In genomic region chr4:102758241-102758871, GRCh38 we compare ENCODE assay signal across 19 cellular contexts. TPM values are rescaled to one million over a fixed set of nuclear protein-coding genes. Genes with fewer than 3 reads are reported as not detected.
DNase-seq lines count a peak whose midpoint lies in the region; ATAC-seq and TF ChIP-seq lines count a peak whose summit lies in the region.
"Had no signal": no experiment of that assay in that cellular context is flagged by ENCODE, and none has a peak within 500 bp of the region (broad histone marks: within the 10 kb centered on the region; RNA-seq: fewer than 3 reads in every experiment).

No MANE protein-coding gene starts in this region.

- intact Hi-C loops in CD4-positive, alpha-beta T cell (cut with DNase I, micrococcal nuclease): no loop called here
- intact Hi-C loops in PC-3 (cut with micrococcal nuclease): loop anchor here (5.0 kb wide), 1 partner anchor 116 kb away; no protein-coding TSS in a partner anchor

- H3K27ac ChIP-seq in CD4-positive, alpha-beta T cell (ENCODE audit: low read depth, low read length): no peak overlapping the region
- H3K27ac ChIP-seq in PC-3 (ENCODE audit: low read length): no peak overlapping the region
- peak overlapping the region; percentile 99 for H3K27ac ChIP-seq in neutrophil
- H3K27ac ChIP-seq: BLaER1 had no signal

- H3K4me3 ChIP-seq in PC-3 (ENCODE audit: low read length): no peak overlapping the region
- H3K4me3 ChIP-seq in neutrophil (ENCODE audit: low read depth in 1 of 2, low read length in 1 of 2): peak overlapping the region; percentile 93 to 99
- H3K4me3 ChIP-seq: BLaER1 had no signal

- H3K4me2 ChIP-seq in PC-3 (ENCODE audit: low read length): peak overlapping the region; percentile 99; the same call in 1 of the 2 replicates

- BruUV-seq in PC-3 (replicated peaks; lab: Mats Ljungman, UMichigan): no TSS peak

- no peak for ATAC-seq in CD4-positive, alpha-beta T cell (ENCODE audit: poor library complexity)
- ATAC-seq in PC-3 (no peak), GM19463 (IDR thresholded peaks at IDR 0.05; ENCODE audit: unreplicated experiment) (no peak), GM21390 (IDR thresholded peaks at IDR 0.05; ENCODE audit: unreplicated experiment) (no peak)
- ATAC-seq: activated CD4-positive, CD25-positive, alpha-beta regulatory T cell treated with anti-CD3 and anti-CD28 coated beads, Interleukin-2, amount 50 U/mL, for 24 hours; heart right ventricle; sciatic nerve had no signal

- H3K27me3 ChIP-seq in CD4-positive, alpha-beta T cell (ENCODE audit: control insufficient read depth, insufficient read depth, low read length): no peaks in the 10 kb centered on the region
- no peaks in the 10 kb centered on the region for H3K27me3 ChIP-seq in PC-3 (ENCODE audit: low read length)
- no peaks in the 10 kb centered on the region for H3K27me3 ChIP-seq in neutrophil
- H3K27me3 ChIP-seq: heart right ventricle had no signal

- H3F3A ChIP-seq in PC-3 (ENCODE audit: low read length, unreplicated experiment): no peaks in the 10 kb centered on the region

- H2AFZ ChIP-seq in PC-3 (ENCODE audit: low read length): no peak overlapping the region

- no peak for DNase-seq in CD4-positive, alpha-beta T cell
- DNase-seq in DMS79 treated with DMSO at 0.1 percent for 48 hours (lab: John Stamatoyannopoulos, UW) (peak; percentile 21), PC-3 (peak; percentile 25), ureter (ENCODE audit: low spot score) (no peak)
- DNase-seq: caudate nucleus; effector CD8-positive, alpha-beta T cell; heart right ventricle; mesendoderm; NCI-H187; NCI-H774; occipital lobe; stimulated activated CD4-positive, alpha-beta T cell treated with anti-CD3 and anti-CD28 coated beads, Interleukin-4, amount 100 ng/mL, for 24 hours had no signal

- no peak overlapping the region for H3K9ac ChIP-seq in PC-3 (ENCODE audit: low read length)
- H3K9ac ChIP-seq: BLaER1 had no signal

- no peaks in the 10 kb centered on the region for H3K9me2 ChIP-seq in PC-3 (replicated peaks; ENCODE audit: low read length)

- no peak for TF ChIP-seq CTCF in CD4-positive, alpha-beta T cell (IDR thresholded peaks at IDR 0.05)
- no peak for TF ChIP-seq CTCF in PC-3 (conservative IDR thresholded peaks at IDR 0.05; ENCODE audit: low read depth, low read length)
- TF ChIP-seq CTCF in neutrophil (IDR thresholded peaks at IDR 0.05): no peak

- H3K36me3 ChIP-seq in PC-3 (ENCODE audit: low read depth, low read length): no peaks in the 10 kb centered on the region
- H3K36me3 ChIP-seq in neutrophil: peaks cover 4% of the 10 kb centered on the region
- H3K36me3 ChIP-seq: BLaER1, heart right ventricle had no signal

- POLR2A ChIA-PET in CD4-positive, alpha-beta T cell (lab: Charles Lee): interaction anchor here (0.7 to 0.9 kb wide), 2 partner anchors 58 to 69 kb away, joined by 3 read pairs; partner anchors contain the start of gene UBE2D3
- POLR2A ChIA-PET in PC-3 (lab: Charles Lee; ENCODE audit: unreplicated experiment): no interaction called here

- peaks cover 44% of the 10 kb centered on the region for H3K79me2 ChIP-seq in PC-3 (ENCODE audit: low read length)

- H3K9me3 Mint-ChIP-seq in CD4-positive, alpha-beta T cell: no peaks in the 10 kb centered on the region

- H3K4me3 Mint-ChIP-seq in CD4-positive, alpha-beta T cell: peak overlapping the region; percentile 1

- H4K20me1 ChIP-seq in PC-3 (ENCODE audit: low read length): 0 out of 2 replicates have a peak, but pooled peaks cover 3% of the 10 kb centered on the region

- CTCF ChIA-PET in CD4-positive, alpha-beta T cell (lab: Charles Lee): no interaction called here
- CTCF ChIA-PET in PC-3 (lab: Charles Lee): no interaction called here

- H3K27me3 Mint-ChIP-seq in CD4-positive, alpha-beta T cell: no peaks in the 10 kb centered on the region

- H3K4me1 Mint-ChIP-seq in CD4-positive, alpha-beta T cell (ENCODE audit: low read depth): peaks cover 48% of the 10 kb centered on the region

- H3K27ac Mint-ChIP-seq in CD4-positive, alpha-beta T cell: peak overlapping the region; percentile 4
- H3K27ac Mint-ChIP-seq: activated T-helper 2 cell treated with anti-CD3 and anti-CD28 coated beads, Interferon-gamma antibody, Interleukin-2, Interleukin-4, amounts not matched to agents 10 μg/mL and 5 μg/mL and 100 μg/mL, durations not matched to agents 14 hours and 24 hours and 36 hours had no signal

- H3K4me1 ChIP-seq in PC-3 (ENCODE audit: insufficient read depth, low read length): peaks cover 32% of the 10 kb centered on the region
- H3K4me1 ChIP-seq in neutrophil (ENCODE audit: control insufficient read depth in 1 of 2, insufficient read depth in 1 of 2, low read depth in 1 of 2, low read length in 1 of 2): peaks cover 48% of the 10 kb centered on the region in 2 experiments

- no peaks in the 10 kb centered on the region for H3K9me3 ChIP-seq in CD4-positive, alpha-beta T cell (ENCODE audit: control insufficient read depth, low read length)
- H3K9me3 ChIP-seq in PC-3 (ENCODE audit: low read length) (no peaks in the 10 kb centered on the region), neutrophil (no peaks in the 10 kb centered on the region)

- peaks cover 9% of the 10 kb centered on the region for H3K36me3 Mint-ChIP-seq in CD4-positive, alpha-beta T cell (ENCODE audit: low read depth)

RNA-seq across cellular contexts. Expression of gene MANBA, which starts 2.4 kb away (rescaled TPM):
- total RNA-seq in CD4-positive, alpha-beta T cell: 10 to 100 TPM; 16.9 to 18.2 TPM
- total RNA-seq in PC-3 (2014; rRNA removed) (20.9 and 26.7 TPM in 2 replicates), ureter (23.6 TPM)

Comparison
In these comparisons a context has a peak if more than half of its experiments do, and no peak if none do; other contexts are left out.
1. DNase-seq: peak in DMS79 treated with DMSO at 0.1 percent for 48 hours (single experiment) and PC-3 (single experiment); none in CD4-positive, alpha-beta T cell (0 of 10) and ureter (single experiment).